Comparison of ENCODE assay signal across 1 cellular context in the genomic region with DNA sequence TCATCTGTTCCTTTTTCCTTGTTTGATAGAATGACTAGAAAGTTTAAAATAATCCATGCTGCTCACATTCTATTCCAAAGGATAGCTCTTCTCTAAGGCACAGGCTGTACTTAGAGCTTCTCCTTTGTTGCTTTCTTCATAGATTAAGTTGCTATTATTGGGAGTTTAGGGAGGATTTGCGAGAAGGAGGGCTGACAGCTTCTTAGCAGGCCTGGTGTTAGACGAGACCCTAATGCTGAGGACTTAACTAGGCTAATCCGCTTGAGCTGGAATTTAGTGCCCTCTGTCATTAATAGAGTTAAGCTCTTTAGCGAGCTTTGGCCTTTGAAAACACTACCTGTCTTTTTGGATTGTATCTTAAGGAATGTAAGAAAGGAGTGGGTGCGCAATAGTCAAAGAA.
TF ChIP-seq lines count a peak whose summit lies in the region.

No MANE protein-coding gene starts in this region.

TF ChIP-seq in WTC11, 78 proteins besides CTCF, POLR2A, EP300 and RAD21 (continued from another document):
- TF ChIP-seq ERG (CRISPR knock-in tag; IDR thresholded peaks at IDR 0.05): no peak
- TF ChIP-seq, protein P1, sequence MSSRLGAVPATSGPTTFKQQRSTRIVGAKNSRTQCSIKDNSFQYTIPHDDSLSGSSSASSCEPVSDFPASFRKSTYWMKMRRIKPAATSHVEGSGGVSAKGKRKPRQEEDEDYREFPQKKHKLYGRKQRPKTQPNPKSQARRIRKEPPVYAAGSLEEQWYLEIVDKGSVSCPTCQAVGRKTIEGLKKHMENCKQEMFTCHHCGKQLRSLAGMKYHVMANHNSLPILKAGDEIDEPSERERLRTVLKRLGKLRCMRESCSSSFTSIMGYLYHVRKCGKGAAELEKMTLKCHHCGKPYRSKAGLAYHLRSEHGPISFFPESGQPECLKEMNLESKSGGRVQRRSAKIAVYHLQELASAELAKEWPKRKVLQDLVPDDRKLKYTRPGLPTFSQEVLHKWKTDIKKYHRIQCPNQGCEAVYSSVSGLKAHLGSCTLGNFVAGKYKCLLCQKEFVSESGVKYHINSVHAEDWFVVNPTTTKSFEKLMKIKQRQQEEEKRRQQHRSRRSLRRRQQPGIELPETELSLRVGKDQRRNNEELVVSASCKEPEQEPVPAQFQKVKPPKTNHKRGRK (CRISPR knock-in tag; IDR thresholded peaks at IDR 0.05; ENCODE audit: borderline replicate concordance): no peak
- TF ChIP-seq IRF1 (CRISPR knock-in tag; IDR thresholded peaks at IDR 0.05): no peak
- no peak for TF ChIP-seq PRRX2 (CRISPR knock-in tag; IDR thresholded peaks at IDR 0.05)
- TF ChIP-seq CREM (CRISPR knock-in tag; IDR thresholded peaks at IDR 0.05): no peak
- TF ChIP-seq, protein P2, sequence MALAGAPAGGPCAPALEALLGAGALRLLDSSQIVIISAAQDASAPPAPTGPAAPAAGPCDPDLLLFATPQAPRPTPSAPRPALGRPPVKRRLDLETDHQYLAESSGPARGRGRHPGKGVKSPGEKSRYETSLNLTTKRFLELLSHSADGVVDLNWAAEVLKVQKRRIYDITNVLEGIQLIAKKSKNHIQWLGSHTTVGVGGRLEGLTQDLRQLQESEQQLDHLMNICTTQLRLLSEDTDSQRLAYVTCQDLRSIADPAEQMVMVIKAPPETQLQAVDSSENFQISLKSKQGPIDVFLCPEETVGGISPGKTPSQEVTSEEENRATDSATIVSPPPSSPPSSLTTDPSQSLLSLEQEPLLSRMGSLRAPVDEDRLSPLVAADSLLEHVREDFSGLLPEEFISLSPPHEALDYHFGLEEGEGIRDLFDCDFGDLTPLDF (CRISPR knock-in tag; IDR thresholded peaks at IDR 0.05): no peak
- no peak for TF ChIP-seq NR1H2 (CRISPR knock-in tag; IDR thresholded peaks at IDR 0.05)
- TF ChIP-seq MAX (CRISPR knock-in tag; IDR thresholded peaks at IDR 0.05): no peak
- TF ChIP-seq GTF2I (CRISPR knock-in tag; conservative IDR thresholded peaks at IDR 0.05): no peak
